Comparison of ENCODE assay signal across 1 cellular context in the genomic region with DNA sequence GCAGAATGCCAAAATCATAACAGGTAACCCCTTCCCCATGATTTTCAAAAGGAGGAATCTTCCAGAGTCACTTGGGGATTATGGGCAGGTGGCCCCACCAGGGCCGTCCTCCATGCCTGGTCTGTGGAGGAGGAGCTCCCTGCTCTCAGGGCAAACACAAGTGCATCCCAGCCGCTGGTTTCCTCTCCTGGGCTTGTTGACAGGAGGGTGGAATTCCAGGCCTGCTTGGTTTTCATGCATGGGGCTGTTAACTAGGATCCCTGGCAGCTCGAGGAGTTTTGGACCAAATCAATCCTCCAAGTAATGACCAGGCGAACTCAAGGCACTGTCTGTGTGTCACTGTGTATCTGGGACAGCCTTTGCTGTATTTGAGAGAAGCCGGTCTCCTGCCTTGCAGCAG.
TF ChIP-seq lines count a peak whose summit lies in the region.

No MANE protein-coding gene starts in this region.

TF ChIP-seq in H1, 55 proteins besides CTCF, POLR2A, EP300 and RAD21:
- no peak for TF ChIP-seq CBX8 (IDR thresholded peaks at IDR 0.05; ENCODE audit: borderline replicate concordance, low read depth, low read length)
- TF ChIP-seq BACH1 (IDR thresholded peaks at IDR 0.05; ENCODE audit: low read length): no peak
- no peak for TF ChIP-seq ZNF274 (IDR thresholded peaks at IDR 0.05; ENCODE audit: borderline replicate concordance, extremely low read depth, low read length)
- no peak for TF ChIP-seq TCF12 (IDR thresholded peaks at IDR 0.05; ENCODE audit: low read depth, low read length)
- no peak for TF ChIP-seq FOSL1 (IDR thresholded peaks at IDR 0.05; ENCODE audit: insufficient read depth, low read depth, low read length)
- TF ChIP-seq BRCA1 (IDR thresholded peaks at IDR 0.05; ENCODE audit: low read depth, low read length): no peak
- no peak for TF ChIP-seq USF2 (IDR thresholded peaks at IDR 0.05; ENCODE audit: low read length)
- TF ChIP-seq POLR2AphosphoS5 (IDR thresholded peaks at IDR 0.05; ENCODE audit: low read depth, low read length): no peak
- TF ChIP-seq CHD1 (IDR thresholded peaks at IDR 0.05; ENCODE audit: low read depth, low read length): no peak
- TF ChIP-seq PHF8 (conservative IDR thresholded peaks at IDR 0.05; ENCODE audit: low read depth, low read length): no peak
- no peak for TF ChIP-seq GABPA (IDR thresholded peaks at IDR 0.05; ENCODE audit: borderline replicate concordance, insufficient read depth, low read length)
